21 cellular contexts compared by ENCODE assay signal in the genomic region with DNA sequence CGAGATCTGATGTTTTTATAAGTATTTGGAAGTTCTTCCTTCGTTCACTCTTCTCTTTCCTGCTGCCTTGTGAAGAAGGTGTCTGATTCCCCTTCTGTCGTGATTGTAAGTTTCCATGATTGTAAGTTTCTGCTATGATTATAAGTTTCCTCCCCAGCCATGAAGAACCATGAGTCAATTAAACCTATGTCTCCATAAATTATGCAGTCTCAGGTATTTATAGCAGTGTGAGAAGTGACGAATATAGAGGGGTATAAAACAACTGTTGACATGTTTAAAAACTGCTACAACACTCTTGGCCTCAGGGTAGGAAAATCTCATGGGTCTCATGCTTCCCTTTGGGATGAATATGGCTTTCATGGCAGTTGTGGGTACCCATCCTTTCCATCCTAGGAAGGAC. TPM values are rescaled to one million over a fixed set of nuclear protein-coding genes. Genes with fewer than 3 reads are reported as not detected.
DNase-seq lines count a peak whose midpoint lies in the region; ATAC-seq, FAIRE-seq and TF ChIP-seq lines count a peak whose summit lies in the region.
"Had no signal": no experiment of that assay in that cellular context is flagged by ENCODE, and none has a peak within 500 bp of the region (broad histone marks: within the 10 kb centered on the region; RNA-seq: fewer than 3 reads in every experiment).

No MANE protein-coding gene starts in this region.

- ATAC-seq in activated naive CD4-positive, alpha-beta T cell treated with anti-CD3 and anti-CD28 coated beads, Interleukin-2, amount 50 U/mL, for 72 hours: peak; percentile 63 to 69
- ATAC-seq in stimulated activated effector memory CD8-positive, alpha-beta T cell treated with anti-CD3 and anti-CD28 coated beads, Interleukin-12 subunit alpha, Interleukin-12 subunit beta, amount 100 ng/mL, for 72 hours: peak; percentile 58
- ATAC-seq: CD8-positive, alpha-beta T cell had no signal

- DNase-seq in activated naive CD4-positive, alpha-beta T cell treated with anti-CD3 and anti-CD28 coated beads, Interleukin-2, amount 50 U/mL, for 72 hours (ENCODE audit: low spot score in 2 of 2): no peak
- no peak for DNase-seq in activated naive CD4-positive, alpha-beta T cell treated with anti-CD3 and anti-CD28 coated beads for 36 hours
- DNase-seq in HTR-8/SVneo (ENCODE audit: insufficient read length, low spot score) (no peak), NCI-H748 treated with DMSO at 0.1 percent for 48 hours (lab: John Stamatoyannopoulos, UW) (no peak)
- DNase-seq in stimulated activated effector memory CD8-positive, alpha-beta T cell treated with anti-CD3 and anti-CD28 coated beads, Interleukin-12 subunit alpha, Interleukin-12 subunit beta, amount 100 ng/mL, for 72 hours (ENCODE audit: low spot score in 2 of 2): no peak
- DNase-seq: Caco-2; CD4-positive, CD25-positive, alpha-beta regulatory T cell; CD8-positive, alpha-beta T cell; DMS153; DND-41; GM23248; H7; HCEC 1CT had no signal

- FAIRE-seq in HTR-8/SVneo (lab: Jason Lieb, UNC): peak; percentile 64
- FAIRE-seq: A204.1, G401.6, GM12892, H1 had no signal

- H3K27ac Mint-ChIP-seq in activated naive CD4-positive, alpha-beta T cell treated with anti-CD3 and anti-CD28 coated beads, Interleukin-2, amount 50 U/mL, for 72 hours: no peak overlapping the region
- H3K27ac Mint-ChIP-seq in activated naive CD4-positive, alpha-beta T cell treated with anti-CD3 and anti-CD28 coated beads for 36 hours: no peak overlapping the region
- no peak overlapping the region for H3K27ac Mint-ChIP-seq in stimulated activated effector memory CD8-positive, alpha-beta T cell treated with anti-CD3 and anti-CD28 coated beads, Interleukin-12 subunit alpha, Interleukin-12 subunit beta, amount 100 ng/mL, for 72 hours
- H3K27ac Mint-ChIP-seq: B cell; CD4-positive, CD25-positive, alpha-beta regulatory T cell; CD8-positive, alpha-beta T cell had no signal

- intact Hi-C loops in activated naive CD4-positive, alpha-beta T cell treated with anti-CD3 and anti-CD28 coated beads for 36 hours (cut with micrococcal nuclease): no loop called here

- peak overlapping the region; percentile 85; the same call in 1 of the 2 replicates for H3K27ac ChIP-seq in VCaP
- H3K27ac ChIP-seq: BLaER1, C4-2B, GM23248 had no signal

- CTCF ChIA-PET in activated naive CD4-positive, alpha-beta T cell treated with anti-CD3 and anti-CD28 coated beads for 36 hours (lab: Charles Lee): interaction anchor here (1.2 to 1.8 kb wide), 4 partner anchors 13 to 145 kb away, joined by 4 to 8 read pairs (median 6); no protein-coding TSS in a partner anchor

- H3K4me3 Mint-ChIP-seq in activated naive CD4-positive, alpha-beta T cell treated with anti-CD3 and anti-CD28 coated beads for 36 hours: no peak overlapping the region
- H3K4me3 Mint-ChIP-seq in stimulated activated effector memory CD8-positive, alpha-beta T cell treated with anti-CD3 and anti-CD28 coated beads, Interleukin-12 subunit alpha, Interleukin-12 subunit beta, amount 100 ng/mL, for 72 hours: no peak overlapping the region
- H3K4me3 Mint-ChIP-seq: B cell; CD4-positive, CD25-positive, alpha-beta regulatory T cell; CD8-positive, alpha-beta T cell had no signal

- no peaks in the 10 kb centered on the region for H3K4me1 Mint-ChIP-seq in activated naive CD4-positive, alpha-beta T cell treated with anti-CD3 and anti-CD28 coated beads for 36 hours (ENCODE audit: low read depth)
- H3K4me1 Mint-ChIP-seq in stimulated activated effector memory CD8-positive, alpha-beta T cell treated with anti-CD3 and anti-CD28 coated beads, Interleukin-12 subunit alpha, Interleukin-12 subunit beta, amount 100 ng/mL, for 72 hours: no peaks in the 10 kb centered on the region
- H3K4me1 Mint-ChIP-seq: B cell; CD4-positive, CD25-positive, alpha-beta regulatory T cell had no signal

- no peaks in the 10 kb centered on the region for H3K36me3 Mint-ChIP-seq in activated naive CD4-positive, alpha-beta T cell treated with anti-CD3 and anti-CD28 coated beads, Interleukin-2, amount 50 U/mL, for 72 hours
- no peaks in the 10 kb centered on the region for H3K36me3 Mint-ChIP-seq in activated naive CD4-positive, alpha-beta T cell treated with anti-CD3 and anti-CD28 coated beads for 36 hours (ENCODE audit: low read depth)
- H3K36me3 Mint-ChIP-seq in stimulated activated effector memory CD8-positive, alpha-beta T cell treated with anti-CD3 and anti-CD28 coated beads, Interleukin-12 subunit alpha, Interleukin-12 subunit beta, amount 100 ng/mL, for 72 hours: no peaks in the 10 kb centered on the region
- H3K36me3 Mint-ChIP-seq: CD4-positive, CD25-positive, alpha-beta regulatory T cell; CD8-positive, alpha-beta T cell had no signal

- no peaks in the 10 kb centered on the region for H3K9me3 Mint-ChIP-seq in activated naive CD4-positive, alpha-beta T cell treated with anti-CD3 and anti-CD28 coated beads, Interleukin-2, amount 50 U/mL, for 72 hours
- H3K9me3 Mint-ChIP-seq in activated naive CD4-positive, alpha-beta T cell treated with anti-CD3 and anti-CD28 coated beads for 36 hours: no peaks in the 10 kb centered on the region
- no peaks in the 10 kb centered on the region for H3K9me3 Mint-ChIP-seq in stimulated activated effector memory CD8-positive, alpha-beta T cell treated with anti-CD3 and anti-CD28 coated beads, Interleukin-12 subunit alpha, Interleukin-12 subunit beta, amount 100 ng/mL, for 72 hours
- H3K9me3 Mint-ChIP-seq: CD8-positive, alpha-beta T cell had no signal

- H3K27me3 Mint-ChIP-seq in activated naive CD4-positive, alpha-beta T cell treated with anti-CD3 and anti-CD28 coated beads for 36 hours (ENCODE audit: low read depth): peaks cover 5% of the 10 kb centered on the region

- no peak for TF ChIP-seq CTCF in VCaP (conservative IDR thresholded peaks at IDR 0.05)

RNA-seq across cellular contexts. Expression of a gene that starts 5.8 kb away (rescaled TPM):
- 1 to 10 TPM; 1.2 to 2.5 TPM for total RNA-seq in activated naive CD4-positive, alpha-beta T cell treated with anti-CD3 and anti-CD28 coated beads, Interleukin-2, amount 50 U/mL, for 72 hours
- total RNA-seq in activated naive CD4-positive, alpha-beta T cell treated with anti-CD3 and anti-CD28 coated beads for 36 hours: 1 to 10 TPM in 1 of 2 experiments, under 1 TPM in 1; 0.83 to 1.0 TPM
- total RNA-seq: B cell; CD4-positive, CD25-positive, alpha-beta regulatory T cell; CD8-positive, alpha-beta T cell; GM23248 had no signal

RNA-seq across cellular contexts. Expression of a gene that starts 47.8 kb away (rescaled TPM):
- 10 to 100 TPM; 45.0 to 59.1 TPM for total RNA-seq in activated naive CD4-positive, alpha-beta T cell treated with anti-CD3 and anti-CD28 coated beads, Interleukin-2, amount 50 U/mL, for 72 hours
- 10 to 100 TPM; 37.7 to 43.8 TPM for total RNA-seq in activated naive CD4-positive, alpha-beta T cell treated with anti-CD3 and anti-CD28 coated beads for 36 hours

RNA-seq across cellular contexts. Expression of a gene that starts 51.7 kb away (rescaled TPM):
- not detected for total RNA-seq in activated naive CD4-positive, alpha-beta T cell treated with anti-CD3 and anti-CD28 coated beads, Interleukin-2, amount 50 U/mL, for 72 hours
- not detected for total RNA-seq in activated naive CD4-positive, alpha-beta T cell treated with anti-CD3 and anti-CD28 coated beads for 36 hours
- total RNA-seq: B cell; Caco-2; CD4-positive, CD25-positive, alpha-beta regulatory T cell; CD8-positive, alpha-beta T cell; GM23248; H1; H7 had no signal

RNA-seq across cellular contexts. Expression of a gene that starts 55.6 kb away (rescaled TPM):
- total RNA-seq in activated naive CD4-positive, alpha-beta T cell treated with anti-CD3 and anti-CD28 coated beads, Interleukin-2, amount 50 U/mL, for 72 hours: 10 to 100 TPM; 22.7 to 50.9 TPM
- total RNA-seq in activated naive CD4-positive, alpha-beta T cell treated with anti-CD3 and anti-CD28 coated beads for 36 hours: 10 to 100 TPM; 55.3 to 56.7 TPM
